In the genomic region with DNA sequence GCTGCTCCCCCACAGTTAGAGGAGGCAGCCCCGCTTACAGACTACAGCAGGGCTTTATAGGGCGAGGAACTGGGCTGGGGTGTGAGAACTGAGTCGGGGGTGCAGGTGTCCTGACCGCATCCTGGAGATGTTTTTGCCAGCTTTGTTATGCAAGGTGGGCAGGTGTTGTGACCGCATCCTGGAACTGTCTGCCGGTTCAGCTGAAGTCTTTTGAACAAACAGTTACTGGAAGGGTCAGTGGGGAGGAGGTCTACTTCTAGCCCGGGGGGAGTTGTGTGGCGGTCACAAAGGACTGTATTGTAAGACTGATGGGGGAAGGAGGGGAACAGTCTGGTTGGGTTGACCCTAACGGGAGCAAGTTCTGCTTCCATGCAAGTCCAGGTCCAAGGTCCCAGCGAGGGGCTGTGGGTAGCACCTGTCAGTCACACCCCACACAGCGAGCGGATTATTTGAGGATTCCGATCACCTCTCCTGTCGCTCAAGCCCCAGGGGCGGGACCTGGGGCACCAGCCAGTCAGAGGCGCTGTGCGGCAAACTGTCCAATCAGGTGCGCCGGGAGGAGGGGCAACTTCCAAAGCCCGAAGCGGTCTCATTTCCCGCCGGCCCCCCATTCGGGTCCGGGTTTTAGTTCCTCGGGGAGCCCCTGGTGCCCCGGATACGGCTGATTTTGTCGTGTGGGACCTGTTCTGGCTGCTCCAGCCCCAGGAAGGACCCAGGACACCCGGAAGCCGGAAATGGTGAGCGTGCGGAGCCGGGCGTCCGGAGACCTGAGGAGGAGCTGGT, we compare ENCODE assay signal across 8 cellular contexts. TPM values are rescaled to one million over a fixed set of nuclear protein-coding genes. Genes with fewer than 3 reads are reported as not detected.
A peak's percentile ranks its signal among the peaks of the same experiment; 100 is the strongest.
DNase-seq lines count a peak whose midpoint lies in the region; ATAC-seq and TF ChIP-seq lines count a peak whose summit lies in the region.

Gene ZNF101, plus strand, starts transcription at position 610 of the 783 bp plus-strand sequence. Its CDS starts 125 bp downstream, at position 735.

- CTCF ChIA-PET in BJ (lab: Yijun Ruan, JAX), result interaction anchor here (2.2 kb wide), 1 partner anchor 292 kb away, joined by 8 read pairs; no protein-coding TSS in a partner anchor

- peak; percentile 59 for DNase-seq in BJ (ENCODE audit: low read depth)
- DNase-seq in GM19240 (ENCODE audit: insufficient read length, low spot score), result peak; percentile 81
- DNase-seq in NCI-H524 (lab: John Stamatoyannopoulos, UW), result peak; percentile 88 to 98
- peak; percentile 93 to 94 for DNase-seq in activated CD4-positive, alpha-beta T cell treated with anti-CD3 and anti-CD28 coated beads for 24 hours (ENCODE audit: low read depth in 2 of 2)
- peak; percentile 95 for DNase-seq in chondrocyte (ENCODE audit: low spot score)
- peak; percentile 87 for DNase-seq in kidney glomerular epithelial cell (lab: John Stamatoyannopoulos, UW)
- DNase-seq in stimulated activated CD4-positive, alpha-beta T cell treated with anti-CD3 and anti-CD28 coated beads, Interleukin-15, amount 100 ng/mL, for 48 hours (ENCODE audit: low read depth in 2 of 2), result peak; percentile 96 to 98

- no peaks in the 10 kb centered on the region for H3K36me3 Mint-ChIP-seq in chondrocyte (ENCODE audit: low read depth)

- POLR2A ChIA-PET in BJ (lab: Charles Lee), result no interaction called here

- ATAC-seq in HG03457 (IDR thresholded peaks at IDR 0.05; ENCODE audit: unreplicated experiment), result peak; percentile 63

- no peak for TF ChIP-seq CTCF in BJ (IDR thresholded peaks at IDR 0.05; ENCODE audit: insufficient read depth, low read depth, low read length)
- no peak for TF ChIP-seq CTCF in chondrocyte (IDR thresholded peaks at IDR 0.05)

- no peaks in the 10 kb centered on the region for H3K9me3 Mint-ChIP-seq in chondrocyte (ENCODE audit: low read depth)

- H3K36me3 ChIP-seq in BJ (ENCODE audit: control insufficient read depth, insufficient read depth, low read length), result no peaks in the 10 kb centered on the region

- peak within 1 kb of the TSS; percentile 89 for H3K4me3 ChIP-seq in BJ (ENCODE audit: low read depth, low read length)

- H3K27me3 Mint-ChIP-seq in chondrocyte (ENCODE audit: low read depth), result no peaks in the 10 kb centered on the region

- H3K27me3 ChIP-seq in BJ (ENCODE audit: control insufficient read depth, insufficient read depth, low read length), result no peaks in the 10 kb centered on the region

- peak within 1 kb of the TSS; percentile 91 for H3K27ac Mint-ChIP-seq in chondrocyte (ENCODE audit: unreplicated experiment)

- peaks cover 14% of the 10 kb centered on the region for H3K4me1 Mint-ChIP-seq in chondrocyte (ENCODE audit: low read depth)

- H3K4me3 Mint-ChIP-seq in chondrocyte (ENCODE audit: unreplicated experiment), result peak within 1 kb of the TSS; percentile 87

RNA-seq across cellular contexts. Expression of gene ZNF101, which starts in this region (rescaled TPM):
- 2.5 and 4.5 TPM in 2 replicates for polyA plus RNA-seq in BJ (2011; rRNA removed)
- 3.3 and 4.5 TPM in 2 replicates for polyA minus RNA-seq in BJ (2011; rRNA and poly(A)+ RNA removed)
- total RNA-seq in chondrocyte, result 5.4 to 9.8 TPM (median 6.2 TPM) in 3 replicates

Comparison
In these comparisons a context has a peak if more than half of its experiments do, and no peak if none do; other contexts are left out.
1. Peak in every context shown above with its lines: DNase-seq, ATAC-seq and H3K4me3 ChIP-seq.